Comparison of ENCODE assay signal across 30 cellular contexts in genomic region chr6:51777631-51778030, GRCh38.
"Had no signal": no experiment of that assay in that cellular context is flagged by ENCODE, and none has a peak within 500 bp of the region (broad histone marks: within the 10 kb centered on the region; RNA-seq: fewer than 3 reads in every experiment).

No MANE protein-coding gene starts in this region.

- H3K9me3 Mint-ChIP-seq: nephron; neural progenitor cell; stimulated activated memory B cell treated with anti-CD40 and anti-IgM and Interleukin-4, amounts not matched to agents 10 μg/mL and 1 μg/mL and 100 μg/mL, for 72 hours had no signal

- DNase-seq: natural killer cell; occipital lobe; ovary; posterior cingulate gyrus; psoas muscle; right cardiac atrium; spleen; stimulated activated CD4-positive, alpha-beta T cell treated with anti-CD3 and anti-CD28 coated beads, Interleukin-12 subunit alpha, Interleukin-12 subunit beta, amount 100 ng/mL, for 4 hours; stimulated activated CD4-positive, alpha-beta T cell treated with anti-CD3 and anti-CD28 coated beads, Interleukin-1b, Interleukin-23, amount 100 ng/mL, for 48 hours; stimulated activated CD4-positive, alpha-beta T cell treated with anti-CD3 and anti-CD28 coated beads, Interleukin-4, amount 100 ng/mL, for 1 hour; stimulated activated CD4-positive, alpha-beta T cell treated with anti-CD3 and anti-CD28 coated beads, Interleukin-4, amount 100 ng/mL, for 4 hours; stimulated activated CD8-positive, alpha-beta memory T cell treated with anti-CD3 and anti-CD28 coated beads, Interleukin-4, amount 100 ng/mL, for 48 hours; stimulated activated naive CD4-positive, alpha-beta T cell; stimulated activated naive CD8-positive, alpha-beta T cell treated with anti-CD3 and anti-CD28 coated beads, Interleukin-15, amount 100 ng/mL, for 72 hours; stimulated activated naive CD8-positive, alpha-beta T cell treated with anti-CD3 and anti-CD28 coated beads, Interleukin-15, Interleukin-2, amounts not matched to agents 100 U/mL and 50 U/mL, for 24 hours; substantia nigra; testis; tibial artery; transverse colon; upper lobe of left lung had no signal

- H3K9me3 ChIP-seq: ovary, psoas muscle, spleen, suprapubic skin, testis, tibial artery, transverse colon, upper lobe of left lung, vagina had no signal

- ATAC-seq: natural killer cell; psoas muscle; right cardiac atrium; sciatic nerve; stimulated activated memory B cell treated with anti-CD40 and anti-IgM and Interleukin-4, amounts not matched to agents 10 μg/mL and 1 μg/mL and 100 μg/mL, for 72 hours; stimulated activated naive CD8-positive, alpha-beta T cell treated with anti-CD3 and anti-CD28 coated beads, Interleukin-15, amount 100 ng/mL, for 72 hours; stimulated activated naive CD8-positive, alpha-beta T cell treated with anti-CD3 and anti-CD28 coated beads, Interleukin-15, Interleukin-2, amounts not matched to agents 100 U/mL and 50 U/mL, for 24 hours had no signal

- H3K4me3 ChIP-seq: neural progenitor cell, ovary, psoas muscle, skin epidermis, smooth muscle cell, spleen, suprapubic skin, testis, tibial artery, transverse colon, upper lobe of left lung, vagina had no signal

- H3K4me2 ChIP-seq: neural progenitor cell, smooth muscle cell had no signal

- H3K27me3 ChIP-seq: neural progenitor cell, ovary, spleen, suprapubic skin, testis, tibial artery, transverse colon, upper lobe of left lung, vagina had no signal

- H3K27ac Mint-ChIP-seq: natural killer cell; nephron; neural progenitor cell; progenitor cell of endocrine pancreas; stimulated activated memory B cell treated with anti-CD40 and anti-IgM and Interleukin-4, amounts not matched to agents 10 μg/mL and 1 μg/mL and 100 μg/mL, for 72 hours; stimulated activated naive CD8-positive, alpha-beta T cell treated with anti-CD3 and anti-CD28 coated beads, Interleukin-15, amount 100 ng/mL, for 72 hours had no signal

- H3K4me1 Mint-ChIP-seq: natural killer cell; nephron; stimulated activated memory B cell treated with anti-CD40 and anti-IgM and Interleukin-4, amounts not matched to agents 10 μg/mL and 1 μg/mL and 100 μg/mL, for 72 hours; stimulated activated naive CD8-positive, alpha-beta T cell treated with anti-CD3 and anti-CD28 coated beads, Interleukin-15, amount 100 ng/mL, for 72 hours had no signal

- H3K27ac ChIP-seq: neural progenitor cell, ovary, parathyroid adenoma, psoas muscle, skin epidermis, spleen, suprapubic skin, testis, tibial artery, transverse colon, upper lobe of left lung, vagina had no signal

- H3K4me3 Mint-ChIP-seq: natural killer cell; nephron; neural progenitor cell; stimulated activated memory B cell treated with anti-CD40 and anti-IgM and Interleukin-4, amounts not matched to agents 10 μg/mL and 1 μg/mL and 100 μg/mL, for 72 hours; stimulated activated naive CD8-positive, alpha-beta T cell treated with anti-CD3 and anti-CD28 coated beads, Interleukin-15, amount 100 ng/mL, for 72 hours had no signal

- H3K36me3 Mint-ChIP-seq: natural killer cell; neural progenitor cell; stimulated activated memory B cell treated with anti-CD40 and anti-IgM and Interleukin-4, amounts not matched to agents 10 μg/mL and 1 μg/mL and 100 μg/mL, for 72 hours had no signal

- H3K79me2 ChIP-seq: parathyroid adenoma had no signal

- H3K36me3 ChIP-seq: neural progenitor cell, ovary, spleen, suprapubic skin, tibial artery, transverse colon, upper lobe of left lung, vagina had no signal

- H3K4me1 ChIP-seq: neural progenitor cell, parathyroid adenoma, psoas muscle, spleen, suprapubic skin, testis, tibial artery, transverse colon, upper lobe of left lung, vagina had no signal

- H3K9ac ChIP-seq: neural progenitor cell, parathyroid adenoma had no signal

- H3K27me3 Mint-ChIP-seq: progenitor cell of endocrine pancreas; stimulated activated memory B cell treated with anti-CD40 and anti-IgM and Interleukin-4, amounts not matched to agents 10 μg/mL and 1 μg/mL and 100 μg/mL, for 72 hours; stimulated activated naive CD8-positive, alpha-beta T cell treated with anti-CD3 and anti-CD28 coated beads, Interleukin-15, amount 100 ng/mL, for 72 hours had no signal

- H2AFZ ChIP-seq: neural progenitor cell, parathyroid adenoma had no signal
